8 cellular contexts compared by ENCODE assay signal in genomic region chr5:172959824-172960799, GRCh38. TPM values are rescaled to one million over a fixed set of nuclear protein-coding genes. Genes with fewer than 3 reads are reported as not detected.
A peak's percentile ranks its signal among the peaks of the same experiment; 100 is the strongest.
DNase-seq lines count a peak whose midpoint lies in the region; ATAC-seq and TF ChIP-seq lines count a peak whose summit lies in the region.

No MANE protein-coding gene starts in this region.

- H3K4me1 ChIP-seq in Caco-2, result peaks cover 15% of the 10 kb centered on the region
- peaks cover 21% of the 10 kb centered on the region for H3K4me1 ChIP-seq in PC-3 (ENCODE audit: insufficient read depth, low read length)
- peaks cover 13 to 16% of the 10 kb centered on the region in 2 experiments for H3K4me1 ChIP-seq in neutrophil (ENCODE audit: control insufficient read depth in 1 of 2, insufficient read depth in 1 of 2, low read depth in 1 of 2, low read length in 1 of 2)

- peak overlapping the region; percentile 97 for H3K9ac ChIP-seq in PC-3 (ENCODE audit: low read length)

- no peaks in the 10 kb centered on the region for H3K27me3 ChIP-seq in Caco-2 (replicated peaks; ENCODE audit: control insufficient read depth, insufficient read depth, low read length)
- no peaks in the 10 kb centered on the region for H3K27me3 ChIP-seq in PC-3 (ENCODE audit: low read length)
- H3K27me3 ChIP-seq in neutrophil, result peaks cover 35% of the 10 kb centered on the region

- H3K79me2 ChIP-seq in PC-3 (ENCODE audit: low read length), result peaks cover 27% of the 10 kb centered on the region

- peak overlapping the region; percentile 58 for H2AFZ ChIP-seq in PC-3 (ENCODE audit: low read length)

- DNase-seq in Caco-2, result no peak
- no peak for DNase-seq in PC-3
- no peak for DNase-seq in endothelial cell (ENCODE audit: low spot score)
- DNase-seq in NCI-H1105 treated with DMSO at 0.1 percent for 48 hours (lab: John Stamatoyannopoulos, UW), result no peak
- no peak for DNase-seq in NCI-H1417 (lab: John Stamatoyannopoulos, UW)

- intact Hi-C loops in Caco-2 (cut with micrococcal nuclease; ENCODE audit: unreplicated experiment) (loop anchor here (2.0 kb wide), 1 partner anchor 19 kb away; no protein-coding TSS in a partner anchor), PC-3 (cut with micrococcal nuclease) (loop anchor here (2.0 kb wide), 2 partner anchors 189 to 253 kb away; partner anchors contain the start of gene DUSP1)

- TSS peak; percentile 38 for BruUV-seq in Caco-2 (replicated peaks; lab: Mats Ljungman, UMichigan)
- BruUV-seq in PC-3 (replicated peaks; lab: Mats Ljungman, UMichigan), result TSS peak; percentile 56

- no peaks in the 10 kb centered on the region for H3K9me2 ChIP-seq in PC-3 (replicated peaks; ENCODE audit: low read length)

- peak overlapping the region; percentile 37; the same call in 1 of the 2 replicates for H3K27ac ChIP-seq in PC-3 (ENCODE audit: low read length)
- peak overlapping the region; percentile 79 for H3K27ac ChIP-seq in neutrophil

- peak overlapping the region; percentile 98 for H3K27ac Mint-ChIP-seq in Caco-2 (ENCODE audit: unreplicated experiment)
- H3K27ac Mint-ChIP-seq in endothelial cell (ENCODE audit: unreplicated experiment), result peak overlapping the region; percentile 96

- TF ChIP-seq CTCF in Caco-2 (IDR thresholded peaks at IDR 0.05; ENCODE audit: insufficient read depth in 1 of 2, low read depth in 1 of 2, low read length in 1 of 2, severe bottlenecking in 1 of 2, unreplicated experiment in 1 of 2), result no peak
- TF ChIP-seq CTCF in PC-3 (conservative IDR thresholded peaks at IDR 0.05; ENCODE audit: low read depth, low read length), result no peak
- no peak for TF ChIP-seq CTCF in endothelial cell (IDR thresholded peaks at IDR 0.05; ENCODE audit: unreplicated experiment)
- TF ChIP-seq CTCF in neutrophil (IDR thresholded peaks at IDR 0.05), result no peak

- H3K27me3 Mint-ChIP-seq in Caco-2 (ENCODE audit: insufficient read depth, unreplicated experiment) (no peaks in the 10 kb centered on the region), endothelial cell (ENCODE audit: unreplicated experiment) (peaks cover 9% of the 10 kb centered on the region)

- H4K20me1 ChIP-seq in PC-3 (ENCODE audit: low read length), result no peaks in the 10 kb centered on the region

- H3K4me3 Mint-ChIP-seq in Caco-2 (ENCODE audit: unreplicated experiment) (peak overlapping the region; percentile 100), endothelial cell (ENCODE audit: unreplicated experiment) (peak overlapping the region; percentile 100)

- H3K36me3 Mint-ChIP-seq in Caco-2 (ENCODE audit: insufficient read depth, unreplicated experiment) (peaks cover 31% of the 10 kb centered on the region), endothelial cell (ENCODE audit: low read depth, unreplicated experiment) (peaks cover 13% of the 10 kb centered on the region)

- ATAC-seq in PC-3 (no peak), HG03457 (IDR thresholded peaks at IDR 0.05; ENCODE audit: unreplicated experiment) (no peak), GM19455 (IDR thresholded peaks at IDR 0.05; ENCODE audit: unreplicated experiment) (no peak)

- H3K36me3 ChIP-seq in Caco-2 (ENCODE audit: control insufficient read depth, insufficient read depth, low read length) (no peaks in the 10 kb centered on the region), PC-3 (ENCODE audit: low read depth, low read length) (peaks cover 9% of the 10 kb centered on the region), neutrophil (no peaks in the 10 kb centered on the region)

- peak overlapping the region; percentile 96 for H3K4me2 ChIP-seq in PC-3 (ENCODE audit: low read length)

- POLR2A ChIA-PET in Caco-2 (lab: Charles Lee) (interaction anchor here (1.0 to 1.8 kb wide), 2 partner anchors 24 to 189 kb away, joined by 5 to 9 read pairs; partner anchors contain the start of genes ATP6V0E1 and DUSP1), PC-3 (lab: Charles Lee; ENCODE audit: unreplicated experiment) (interaction anchor here (0.7 to 1.2 kb wide), 2 partner anchors 24 to 56 kb away, joined by 4 to 5 read pairs; partner anchors contain the start of gene ATP6V0E1)

- no peaks in the 10 kb centered on the region for H3K9me3 ChIP-seq in Caco-2
- no peaks in the 10 kb centered on the region for H3K9me3 ChIP-seq in PC-3 (ENCODE audit: low read length)
- no peaks in the 10 kb centered on the region for H3K9me3 ChIP-seq in neutrophil

- H3K4me1 Mint-ChIP-seq in Caco-2 (ENCODE audit: low read depth, unreplicated experiment) (peaks cover 6% of the 10 kb centered on the region), endothelial cell (ENCODE audit: unreplicated experiment) (peaks cover 14% of the 10 kb centered on the region)

- peak overlapping the region; percentile 76 for H3K4me3 ChIP-seq in Caco-2 (ENCODE audit: low read depth, low read length)
- peak overlapping the region; percentile 92 for H3K4me3 ChIP-seq in PC-3 (ENCODE audit: low read length)
- H3K4me3 ChIP-seq in neutrophil (ENCODE audit: low read depth in 1 of 2, low read length in 1 of 2), result peak overlapping the region; percentile 81 to 84

- no peaks in the 10 kb centered on the region for H3F3A ChIP-seq in PC-3 (ENCODE audit: low read length, unreplicated experiment)

- CTCF ChIA-PET in Caco-2 (lab: Charles Lee), result interaction anchor here (0.7 to 1.8 kb wide), 12 partner anchors 11 to 322 kb away, joined by 3 to 11 read pairs (median 4); partner anchors contain the start of gene ATP6V0E1
- CTCF ChIA-PET in PC-3 (lab: Charles Lee), result interaction anchor here (0.7 to 1.8 kb wide), 3 partner anchors 8 to 348 kb away, joined by 4 to 10 read pairs (median 6); no protein-coding TSS in a partner anchor

- no peaks in the 10 kb centered on the region for H3K9me3 Mint-ChIP-seq in Caco-2 (ENCODE audit: unreplicated experiment)
- no peaks in the 10 kb centered on the region for H3K9me3 Mint-ChIP-seq in endothelial cell (ENCODE audit: unreplicated experiment)

RNA-seq across cellular contexts. Expression of gene RPL26L1, which starts 0.9 kb away (rescaled TPM):
- total RNA-seq in Caco-2 (2022), result 42.1 and 43.8 TPM in 2 replicates
- total RNA-seq in PC-3 (2014; rRNA removed), result 73.9 and 93.1 TPM in 2 replicates
- 48.6 TPM for total RNA-seq in endothelial cell (ENCODE audit: unreplicated experiment)

RNA-seq across cellular contexts. Expression of gene ATP6V0E1, which starts 23.5 kb away (rescaled TPM):
- total RNA-seq in Caco-2 (2022) (205 and 216 TPM in 2 replicates), PC-3 (2014; rRNA removed) (154 and 162 TPM in 2 replicates), endothelial cell (ENCODE audit: unreplicated experiment) (147 TPM)
